ENCODE assay signal across 10 cellular contexts in genomic region chr18:55421612-55422381, GRCh38.
DNase-seq lines count a peak whose midpoint lies in the region; ATAC-seq, FAIRE-seq and TF ChIP-seq lines count a peak whose summit lies in the region.
"Had no signal": no experiment of that assay in that cellular context is flagged by ENCODE, and none has a peak within 500 bp of the region (broad histone marks: within the 10 kb centered on the region; RNA-seq: fewer than 3 reads in every experiment).

No MANE protein-coding gene starts in this region.

- no peaks in the 10 kb centered on the region for H3K9me3 Mint-ChIP-seq in natural killer cell
- H3K9me3 Mint-ChIP-seq in natural killer cell treated with Interleukin-12 subunit alpha and Interleukin-12 subunit beta and Interleukin-15 and Interleukin-18, amount 100 ng/mL, for 72 hours, result no peaks in the 10 kb centered on the region
- no peaks in the 10 kb centered on the region for H3K9me3 Mint-ChIP-seq in mesothelial cell of epicardium

- peaks cover 7 to 12% of the 10 kb centered on the region in 2 donors for H3K27me3 Mint-ChIP-seq in natural killer cell (ENCODE audit: low read depth in 2 of 2)
- peaks cover 7 to 13% of the 10 kb centered on the region in 2 donors for H3K27me3 Mint-ChIP-seq in natural killer cell treated with Interleukin-12 subunit alpha and Interleukin-12 subunit beta and Interleukin-15 and Interleukin-18, amount 100 ng/mL, for 72 hours
- no peaks in the 10 kb centered on the region for H3K27me3 Mint-ChIP-seq in mesothelial cell of epicardium (ENCODE audit: low read depth)

- DNase-seq in natural killer cell (no peak), dermis blood vessel endothelial cell (peak; percentile 47), mesothelial cell of epicardium (ENCODE audit: low spot score in 2 of 2, unreplicated experiment in 2 of 2) (no peak), GM19239 (ENCODE audit: insufficient read length, low spot score) (no peak), NCI-H82 treated with DMSO at 0.1 percent for 48 hours (lab: John Stamatoyannopoulos, UW; ENCODE audit: unreplicated experiment) (no peak), NCI-H774 (lab: John Stamatoyannopoulos, UW) (no peak)
- DNase-seq in natural killer cell treated with Interleukin-12 subunit alpha and Interleukin-12 subunit beta and Interleukin-15 and Interleukin-18, amount 100 ng/mL, for 72 hours (ENCODE audit: low spot score), result no peak
- DNase-seq: activated CD4-positive, alpha-beta T cell treated with anti-CD3 and anti-CD28 coated beads for 36 hours; NCI-H1092 treated with DMSO at 0.1 percent for 48 hours had no signal

- H3K27ac Mint-ChIP-seq in natural killer cell (no peak overlapping the region), mesothelial cell of epicardium (peak overlapping the region; percentile 54)
- H3K27ac Mint-ChIP-seq in natural killer cell treated with Interleukin-12 subunit alpha and Interleukin-12 subunit beta and Interleukin-15 and Interleukin-18, amount 100 ng/mL, for 72 hours, result no peak overlapping the region
- H3K27ac Mint-ChIP-seq: activated CD4-positive, alpha-beta T cell treated with anti-CD3 and anti-CD28 coated beads for 36 hours had no signal

- H3K4me3 Mint-ChIP-seq in natural killer cell, result peak overlapping the region; percentile 21
- no peak overlapping the region for H3K4me3 Mint-ChIP-seq in natural killer cell treated with Interleukin-12 subunit alpha and Interleukin-12 subunit beta and Interleukin-15 and Interleukin-18, amount 100 ng/mL, for 72 hours
- peak overlapping the region; percentile 12 for H3K4me3 Mint-ChIP-seq in mesothelial cell of epicardium
- H3K4me3 Mint-ChIP-seq: activated CD4-positive, alpha-beta T cell treated with anti-CD3 and anti-CD28 coated beads for 36 hours had no signal

- no peak for FAIRE-seq in GM19239 (lab: Jason Lieb, UNC)

- H3K4me1 Mint-ChIP-seq in natural killer cell (peaks cover 15% of the 10 kb centered on the region in 2 donors), mesothelial cell of epicardium (peaks cover 62% of the 10 kb centered on the region)
- H3K4me1 Mint-ChIP-seq in natural killer cell treated with Interleukin-12 subunit alpha and Interleukin-12 subunit beta and Interleukin-15 and Interleukin-18, amount 100 ng/mL, for 72 hours (ENCODE audit: low read depth in 2 of 2), result peaks cover 5 to 11% of the 10 kb centered on the region in 2 donors

- ATAC-seq in natural killer cell, result no peak
- ATAC-seq in natural killer cell treated with Interleukin-12 subunit alpha and Interleukin-12 subunit beta and Interleukin-15 and Interleukin-18, amount 100 ng/mL, for 72 hours, result no peak
- ATAC-seq in GM19324 (IDR thresholded peaks at IDR 0.05; ENCODE audit: low FRiP score, unreplicated experiment), result no peak
- ATAC-seq: activated CD4-positive, alpha-beta T cell treated with anti-CD3 and anti-CD28 coated beads for 36 hours had no signal

- intact Hi-C loops in natural killer cell (cut with micrococcal nuclease), result no loop called here

- no peak for TF ChIP-seq CTCF in natural killer cell (IDR thresholded peaks at IDR 0.05)
- no peak for TF ChIP-seq CTCF in mesothelial cell of epicardium (IDR thresholded peaks at IDR 0.05; ENCODE audit: unreplicated experiment)

- H3K36me3 Mint-ChIP-seq in natural killer cell (no peaks in the 10 kb centered on the region), mesothelial cell of epicardium (no peaks in the 10 kb centered on the region)
- no peaks in the 10 kb centered on the region for H3K36me3 Mint-ChIP-seq in natural killer cell treated with Interleukin-12 subunit alpha and Interleukin-12 subunit beta and Interleukin-15 and Interleukin-18, amount 100 ng/mL, for 72 hours
